11 cellular contexts compared by ENCODE assay signal in the genomic region with DNA sequence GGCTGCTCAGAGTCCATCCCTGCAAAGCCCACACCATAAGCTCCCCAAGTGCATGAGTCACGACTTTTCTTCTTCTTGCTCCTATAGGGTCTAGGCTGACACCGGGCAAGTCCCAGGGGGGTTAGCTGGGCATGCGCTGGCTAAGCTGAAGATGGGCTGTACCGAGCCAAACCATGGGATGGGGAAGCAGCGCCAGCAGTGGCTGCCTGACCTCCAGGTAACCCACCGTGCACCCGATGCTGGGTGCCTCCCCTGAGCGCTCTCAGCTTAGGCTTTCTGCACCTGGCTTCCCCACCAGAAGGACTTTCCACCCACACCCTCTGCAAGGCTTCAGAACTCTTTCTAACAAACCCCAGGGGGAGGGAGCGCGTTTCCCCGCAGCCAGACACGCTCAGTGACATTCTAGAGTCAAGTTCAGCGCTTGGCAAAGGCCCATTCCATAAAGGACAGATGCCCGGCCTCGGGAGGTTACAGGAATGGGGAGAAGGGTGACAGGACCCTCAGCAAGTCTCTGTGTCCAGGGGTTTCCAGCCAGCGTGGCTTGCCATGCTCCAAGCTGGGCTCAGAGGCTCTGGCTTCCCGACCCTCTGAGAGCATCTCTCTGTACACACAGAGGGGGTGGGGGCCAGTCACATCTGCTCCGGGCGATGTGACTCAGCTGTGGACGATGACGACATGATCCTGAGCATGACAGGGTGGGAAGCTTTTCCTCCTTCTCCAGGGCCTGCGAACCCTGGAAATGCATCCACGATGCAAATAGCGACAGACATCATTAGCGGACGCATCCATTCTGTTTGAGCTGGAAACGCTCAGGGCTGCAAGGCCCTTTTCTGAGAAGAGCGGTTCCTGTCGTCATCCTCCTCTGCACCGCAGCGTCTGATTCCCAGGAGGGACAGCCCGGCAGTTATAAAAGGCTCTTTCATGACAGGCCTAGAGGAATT.
A peak's percentile ranks its signal among the peaks of the same experiment; 100 is the strongest.
DNase-seq lines count a peak whose midpoint lies in the region; ATAC-seq and TF ChIP-seq lines count a peak whose summit lies in the region.
"Had no signal": no experiment of that assay in that cellular context is flagged by ENCODE, and none has a peak within 500 bp of the region (broad histone marks: within the 10 kb centered on the region; RNA-seq: fewer than 3 reads in every experiment).

No MANE protein-coding gene starts in this region.

- peak overlapping the region; percentile 25 for H3K4me3 Mint-ChIP-seq in type B pancreatic cell
- H3K4me3 Mint-ChIP-seq: activated CD4-positive, alpha-beta T cell treated with anti-CD3 and anti-CD28 coated beads for 36 hours had no signal

- POLR2A ChIA-PET in RWPE1 (lab: Yijun Ruan, JAX; ENCODE audit: low non-redundant PET): no interaction called here

- H3K27ac ChIP-seq in RWPE1: peak overlapping the region; percentile 92
- peak overlapping the region; percentile 50 for H3K27ac ChIP-seq in left ventricle myocardium inferior (replicated peaks)

- H3K36me3 Mint-ChIP-seq in type B pancreatic cell: no peaks in the 10 kb centered on the region

- intact Hi-C loops in left ventricle myocardium inferior (cut with micrococcal nuclease): no loop called here

- no peak overlapping the region for H3K27ac Mint-ChIP-seq in type B pancreatic cell
- H3K27ac Mint-ChIP-seq: activated CD4-positive, alpha-beta T cell treated with anti-CD3 and anti-CD28 coated beads for 36 hours had no signal

- CTCF ChIA-PET in RWPE1 (lab: Yijun Ruan, JAX): interaction anchor here (0.6 kb wide), 1 partner anchor 23 kb away, joined by 3 read pairs; no protein-coding TSS in a partner anchor

- peaks cover 16% of the 10 kb centered on the region for H3K27me3 ChIP-seq in left ventricle myocardium inferior (ENCODE audit: low read depth)

- H3K4me3 ChIP-seq in left ventricle myocardium inferior: no peak overlapping the region

- H3K27me3 Mint-ChIP-seq in type B pancreatic cell: no peaks in the 10 kb centered on the region

- H3K36me3 ChIP-seq in left ventricle myocardium inferior: no peaks in the 10 kb centered on the region

- peak; percentile 33 to 38 for ATAC-seq in activated CD4-positive, CD25-positive, alpha-beta regulatory T cell treated with anti-CD3 and anti-CD28 coated beads, Interleukin-2, amount 50 U/mL, for 24 hours
- ATAC-seq in HG03378 (IDR thresholded peaks at IDR 0.05; ENCODE audit: unreplicated experiment): no peak
- ATAC-seq: activated CD4-positive, alpha-beta T cell treated with anti-CD3 and anti-CD28 coated beads for 36 hours had no signal

- peaks cover 18% of the 10 kb centered on the region for H3K9me3 ChIP-seq in left ventricle myocardium inferior (replicated peaks)

- H3K4me1 Mint-ChIP-seq in type B pancreatic cell (ENCODE audit: unreplicated experiment): peaks cover 8% of the 10 kb centered on the region
- H3K4me1 Mint-ChIP-seq: activated CD4-positive, alpha-beta T cell treated with anti-CD3 and anti-CD28 coated beads for 36 hours had no signal

- peaks cover 20% of the 10 kb centered on the region for H3K4me1 ChIP-seq in left ventricle myocardium inferior

- TF ChIP-seq CTCF in RWPE1 (conservative IDR thresholded peaks at IDR 0.05; ENCODE audit: low read depth) (no peak), left ventricle myocardium inferior (IDR thresholded peaks at IDR 0.05; ENCODE audit: borderline replicate concordance) (no peak), type B pancreatic cell (conservative IDR thresholded peaks at IDR 0.05) (no peak)

- DNase-seq in activated CD4-positive, CD25-positive, alpha-beta regulatory T cell (lab: John Stamatoyannopoulos, UW): no peak
- DNase-seq in RWPE1 (ENCODE audit: low spot score): peak; percentile 84
- no peak for DNase-seq in left ventricle myocardium inferior
- DNase-seq in type B pancreatic cell (ENCODE audit: extremely low spot score, unreplicated experiment): no peak
- DNase-seq in medulla oblongata (ENCODE audit: extremely low spot score): no peak
- no peak for DNase-seq in NCI-H2081 treated with DMSO at 0.1 percent for 48 hours (lab: John Stamatoyannopoulos, UW)
- DNase-seq: activated CD4-positive, alpha-beta T cell treated with anti-CD3 and anti-CD28 coated beads for 36 hours; Kasumi-1; kidney glomerular epithelial cell had no signal

- no peaks in the 10 kb centered on the region for H3K9me3 Mint-ChIP-seq in type B pancreatic cell
